Comparison of ENCODE assay signal across 18 cellular contexts in genomic region chr11:47183031-47183856, GRCh38. TPM values are rescaled to one million over a fixed set of nuclear protein-coding genes. Genes with fewer than 3 reads are reported as not detected.
A peak's percentile ranks its signal among the peaks of the same experiment; 100 is the strongest.
DNase-seq lines count a peak whose midpoint lies in the region; ATAC-seq and TF ChIP-seq lines count a peak whose summit lies in the region.
"Had no signal": no experiment of that assay in that cellular context is flagged by ENCODE, and none has a peak within 500 bp of the region (broad histone marks: within the 10 kb centered on the region; RNA-seq: fewer than 3 reads in every experiment).

No MANE protein-coding gene starts in this region.

- H3K27ac ChIP-seq in skeletal muscle tissue (ENCODE audit: low read depth, low read length) (peak overlapping the region; percentile 99), suprapubic skin (no peak overlapping the region)
- H3K27ac ChIP-seq: HL-60 had no signal

- no peak for ATAC-seq in T-helper 17 cell
- no peak for ATAC-seq in HG02763 (IDR thresholded peaks at IDR 0.05; ENCODE audit: unreplicated experiment)
- ATAC-seq: activated T-helper 17 cell treated with anti-CD3 and anti-CD28 coated beads, Interleukin-2, amount 50 U/mL, for 72 hours; GM23338; naive thymus-derived CD4-positive, alpha-beta T cell had no signal

- H3K9me3 ChIP-seq in T-helper 17 cell (ENCODE audit: control insufficient read depth, low read length, poor library complexity, severe bottlenecking) (no peaks in the 10 kb centered on the region), skeletal muscle tissue (ENCODE audit: control insufficient read depth in 3 of 3, low read length in 3 of 3) (no peaks in the 10 kb centered on the region), suprapubic skin (no peaks in the 10 kb centered on the region)

- TF ChIP-seq CTCF in endothelial cell (IDR thresholded peaks at IDR 0.05; ENCODE audit: unreplicated experiment) (no peak), suprapubic skin (IDR thresholded peaks at IDR 0.05) (no peak)

- peak overlapping the region; percentile 3 to 94 (median 83) for H3K4me3 ChIP-seq in skeletal muscle tissue (ENCODE audit: low read length in 3 of 3)
- no peak overlapping the region for H3K4me3 ChIP-seq in suprapubic skin

- DNase-seq in T-helper 17 cell (no peak), endothelial cell (ENCODE audit: low spot score) (no peak), myocyte (ENCODE audit: low read depth) (peak; percentile 32), suprapubic skin (ENCODE audit: low spot score in 2 of 2) (no peak), SHP77 (lab: John Stamatoyannopoulos, UW) (no peak)
- DNase-seq: CD4-positive, alpha-beta memory T cell; cortex of kidney; DMS53; islet precursor cell; naive thymus-derived CD4-positive, alpha-beta T cell; NCI-H2107; NCI-H510A treated with DMSO at 0.1 percent for 48 hours; SW 1271 had no signal

- H3K36me3 Mint-ChIP-seq in T-helper 17 cell (ENCODE audit: low read depth) (no peaks in the 10 kb centered on the region), endothelial cell (ENCODE audit: low read depth, unreplicated experiment) (no peaks in the 10 kb centered on the region)
- H3K36me3 Mint-ChIP-seq: CD4-positive, alpha-beta memory T cell; naive thymus-derived CD4-positive, alpha-beta T cell had no signal

- H3K27ac Mint-ChIP-seq in T-helper 17 cell: no peak overlapping the region
- H3K27ac Mint-ChIP-seq in endothelial cell (ENCODE audit: unreplicated experiment): no peak overlapping the region
- H3K27ac Mint-ChIP-seq: activated T-helper 17 cell treated with anti-CD3 and anti-CD28 coated beads, Interleukin-2, amount 50 U/mL, for 72 hours; CD4-positive, alpha-beta memory T cell; GM23338; naive thymus-derived CD4-positive, alpha-beta T cell had no signal

- H3K27me3 ChIP-seq in skeletal muscle tissue (ENCODE audit: control insufficient read depth in 3 of 3, insufficient read depth in 3 of 3, low read length in 3 of 3): no peaks in the 10 kb centered on the region
- H3K27me3 ChIP-seq in suprapubic skin: no peaks in the 10 kb centered on the region

- H3K4me1 ChIP-seq in skeletal muscle tissue (ENCODE audit: control insufficient read depth in 3 of 3, insufficient read depth in 3 of 3, low read length in 3 of 3) (peaks cover 71 to 83% (median 72%) of the 10 kb centered on the region in 3 donors), suprapubic skin (peaks cover 44% of the 10 kb centered on the region)

- no peak for TF ChIP-seq POLR2A in suprapubic skin (IDR thresholded peaks at IDR 0.05)

- H3K4me3 Mint-ChIP-seq in T-helper 17 cell (peak overlapping the region; percentile 7), endothelial cell (ENCODE audit: unreplicated experiment) (peak overlapping the region; percentile 31)
- H3K4me3 Mint-ChIP-seq: activated T-helper 17 cell treated with anti-CD3 and anti-CD28 coated beads, Interleukin-2, amount 50 U/mL, for 72 hours; CD4-positive, alpha-beta memory T cell had no signal

- peaks cover 11% of the 10 kb centered on the region for H3K27me3 Mint-ChIP-seq in T-helper 17 cell
- peaks cover 4% of the 10 kb centered on the region for H3K27me3 Mint-ChIP-seq in endothelial cell (ENCODE audit: unreplicated experiment)

- 86% methylated on average over 24 of the region's 25 CpGs for WGBS in suprapubic skin

- H3K4me1 Mint-ChIP-seq in T-helper 17 cell (peaks cover 10% of the 10 kb centered on the region), endothelial cell (ENCODE audit: unreplicated experiment) (no peaks in the 10 kb centered on the region)
- H3K4me1 Mint-ChIP-seq: activated T-helper 17 cell treated with anti-CD3 and anti-CD28 coated beads, Interleukin-2, amount 50 U/mL, for 72 hours had no signal

- H3K9ac ChIP-seq in skeletal muscle tissue (ENCODE audit: low read depth in 1 of 3, low read length in 3 of 3): peak overlapping the region; percentile 81 to 100 (median 97)

- no peaks in the 10 kb centered on the region for H3K9me3 Mint-ChIP-seq in endothelial cell (ENCODE audit: unreplicated experiment)
- H3K9me3 Mint-ChIP-seq: activated T-helper 17 cell treated with anti-CD3 and anti-CD28 coated beads, Interleukin-2, amount 50 U/mL, for 72 hours; CD4-positive, alpha-beta memory T cell; GM23338 had no signal

- H3K36me3 ChIP-seq in skeletal muscle tissue (ENCODE audit: control insufficient read depth in 3 of 3, insufficient read depth in 3 of 3, low read length in 3 of 3): peaks cover 32 to 46% (median 32%) of the 10 kb centered on the region in 3 donors
- H3K36me3 ChIP-seq in suprapubic skin: peaks cover 2% of the 10 kb centered on the region

- TF ChIP-seq EP300 in suprapubic skin (IDR thresholded peaks at IDR 0.05): no peak

RNA-seq across cellular contexts. Expression of gene PACSIN3, which starts 3.0 kb away (rescaled TPM):
- total RNA-seq in T-helper 17 cell (1 to 10 TPM in 1 of 2 donors, under 1 TPM in 1; 0.30 to 1.4 TPM), endothelial cell (ENCODE audit: unreplicated experiment) (10.7 TPM), myocyte (29.9 and 35.9 TPM in 2 replicates), skeletal muscle tissue (127 TPM), suprapubic skin (10 to 100 TPM; 42.5 to 59.3 (median 53.5) TPM)
- 8.7 TPM for polyA plus RNA-seq in myocyte (2012)

RNA-seq across cellular contexts. Expression of gene ARFGAP2, which starts 6.6 kb away (rescaled TPM):
- total RNA-seq in T-helper 17 cell (100 to 1,000 TPM; 181 to 189 TPM), endothelial cell (ENCODE audit: unreplicated experiment) (78.7 TPM), myocyte (163 and 175 TPM in 2 replicates), skeletal muscle tissue (105 TPM), suprapubic skin (100 to 1,000 TPM; 178 to 248 (median 201) TPM)
- polyA plus RNA-seq in myocyte (2012): 70.9 TPM

RNA-seq across cellular contexts. Expression of gene DDB2, which starts 31.5 kb away (rescaled TPM):
- total RNA-seq in T-helper 17 cell: 10 to 100 TPM; 75.3 to 77.0 TPM
- 64.4 TPM for total RNA-seq in endothelial cell (ENCODE audit: unreplicated experiment)
- 33.2 and 34.2 TPM in 2 replicates for total RNA-seq in myocyte
- polyA plus RNA-seq in myocyte (2012): 60.0 TPM
- 7.8 TPM for total RNA-seq in skeletal muscle tissue
- total RNA-seq in suprapubic skin: 100 to 1,000 TPM in 1 of 4 donors, 10 to 100 TPM in 3; 53.4 to 193 (median 71.8) TPM
